8 cellular contexts compared by ENCODE assay signal in the genomic region with DNA sequence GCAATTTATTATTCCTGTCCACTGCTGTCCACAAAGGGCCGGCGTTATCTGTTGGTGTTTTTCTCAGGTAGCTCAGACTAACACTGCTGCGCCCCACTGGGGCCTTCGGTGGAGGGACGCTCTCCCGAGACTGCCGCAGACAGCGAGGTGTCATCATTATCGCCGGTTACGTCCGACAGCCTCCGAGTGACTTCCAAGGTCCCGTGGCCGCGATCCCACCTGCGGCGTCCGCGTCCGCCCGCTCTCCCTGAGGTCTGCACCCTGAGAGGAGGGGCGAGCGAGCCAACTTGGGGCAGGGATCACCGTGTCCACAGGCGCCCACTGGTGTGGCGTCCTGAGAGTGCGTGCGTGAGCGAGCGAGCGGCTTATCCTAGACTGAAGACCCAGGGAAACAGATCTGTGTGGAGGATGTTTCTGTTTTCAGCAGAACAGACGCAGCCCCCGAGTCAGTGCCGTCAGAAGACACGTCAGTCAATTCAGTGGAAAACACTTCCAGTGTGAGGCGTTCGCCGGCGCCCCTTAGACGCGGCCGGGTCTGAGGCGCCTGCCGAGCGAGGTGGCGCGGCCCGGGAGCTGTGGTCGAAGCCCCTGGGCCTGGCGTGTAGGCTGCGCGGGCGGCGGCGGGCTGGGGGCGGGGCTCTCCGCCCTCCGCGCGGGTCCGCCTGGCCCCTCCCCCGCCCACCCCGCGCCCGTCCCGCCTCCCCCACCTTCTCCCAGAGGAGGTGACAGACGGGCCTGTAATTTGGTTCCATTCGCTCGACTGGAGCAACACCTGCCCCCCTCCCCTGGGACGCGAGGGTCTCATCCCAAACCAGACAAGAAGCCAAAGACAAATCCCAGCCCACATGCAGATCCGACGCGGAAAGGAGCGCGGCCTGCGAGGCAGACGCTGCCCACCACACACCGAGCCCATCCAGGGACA. TPM values are rescaled to one million over a fixed set of nuclear protein-coding genes. Genes with fewer than 3 reads are reported as not detected.
DNase-seq lines count a peak whose midpoint lies in the region; ATAC-seq, FAIRE-seq and TF ChIP-seq lines count a peak whose summit lies in the region.

No MANE protein-coding gene starts in this region.

- H3K36me3 ChIP-seq in body of pancreas (replicated peaks in 1 of 2; ENCODE audit: insufficient read depth in 1 of 2, low read depth in 2 of 2) (no peaks in the 10 kb centered on the region), spleen (no peaks in the 10 kb centered on the region)

- H3K4me3 ChIP-seq in body of pancreas (peak overlapping the region in 1 of 2 donors; percentile 10), spleen (peak overlapping the region in 7 of 8 donors; percentile 29 to 65 (median 38))

- FAIRE-seq in H54 (lab: Jason Lieb, UNC): no peak

- TF ChIP-seq CTCF in body of pancreas (IDR thresholded peaks at IDR 0.05) (no peak), spleen (IDR thresholded peaks at IDR 0.05 in 8 of 11, conservative IDR thresholded peaks at IDR 0.05 in 3 of 11) (no peak)

- CTCF ChIA-PET in activated naive CD4-positive, alpha-beta T cell treated with anti-CD3 and anti-CD28 coated beads, Interleukin-2, amount 10 ng/mL, durations not matched to agents 7 days and 5 days (lab: Charles Lee): no interaction called here

- peak; percentile 29 for DNase-seq in activated naive CD4-positive, alpha-beta T cell treated with anti-CD3 and anti-CD28 coated beads, Interleukin-2, amount 10 ng/mL, durations not matched to agents 7 days and 5 days
- no peak for DNase-seq in activated naive CD4-positive, alpha-beta T cell treated with Interleukin-2 at 50 U/mL for 16 hours
- DNase-seq in body of pancreas (peak; percentile 20 to 43 (median 30)), iris pigment epithelial cell (ENCODE audit: low read depth) (peak; percentile 49), spleen (peak; percentile 76), activated gamma-delta T cell (lab: John Stamatoyannopoulos, UW) (no peak), H54 (ENCODE audit: insufficient read length, low spot score) (no peak)

- intact Hi-C loops in body of pancreas (cut with DNase I) (no loop called here), spleen (cut with DNase I; ENCODE audit: low total_unique reads) (no loop called here)

- ATAC-seq in body of pancreas: peak; percentile 74
- no peak for ATAC-seq in GM19397 (IDR thresholded peaks at IDR 0.05; ENCODE audit: unreplicated experiment)

- peak overlapping the region; percentile 43 for H3K4me3 Mint-ChIP-seq in activated naive CD4-positive, alpha-beta T cell treated with anti-CD3 and anti-CD28 coated beads, Interleukin-2, amount 10 ng/mL, durations not matched to agents 7 days and 5 days

- no peaks in the 10 kb centered on the region for H3K9me3 Mint-ChIP-seq in activated naive CD4-positive, alpha-beta T cell treated with anti-CD3 and anti-CD28 coated beads, Interleukin-2, amount 10 ng/mL, durations not matched to agents 7 days and 5 days

- H3K27me3 ChIP-seq in body of pancreas: no peaks in the 10 kb centered on the region
- H3K27me3 ChIP-seq in spleen (replicated peaks in 1 of 7): peaks cover 0 to 71% (median 15%) of the 10 kb centered on the region in 7 donors

- TF ChIP-seq POLR2A in body of pancreas (IDR thresholded peaks at IDR 0.05) (no peak), spleen (IDR thresholded peaks at IDR 0.05) (no peak), H54 (IDR thresholded peaks at IDR 0.05; ENCODE audit: low read depth, low read length) (no peak)

- H3K9me3 ChIP-seq in body of pancreas (no peaks in the 10 kb centered on the region), spleen (no peaks in the 10 kb centered on the region)

- H3K36me3 Mint-ChIP-seq in activated naive CD4-positive, alpha-beta T cell treated with anti-CD3 and anti-CD28 coated beads, Interleukin-2, amount 10 ng/mL, durations not matched to agents 7 days and 5 days: no peaks in the 10 kb centered on the region

- H3K4me1 Mint-ChIP-seq in activated naive CD4-positive, alpha-beta T cell treated with anti-CD3 and anti-CD28 coated beads, Interleukin-2, amount 10 ng/mL, durations not matched to agents 7 days and 5 days: peaks cover 6% of the 10 kb centered on the region

- peaks cover 66% of the 10 kb centered on the region for H3K27me3 Mint-ChIP-seq in activated naive CD4-positive, alpha-beta T cell treated with anti-CD3 and anti-CD28 coated beads, Interleukin-2, amount 10 ng/mL, durations not matched to agents 7 days and 5 days

- no peak overlapping the region for H3K27ac Mint-ChIP-seq in activated naive CD4-positive, alpha-beta T cell treated with anti-CD3 and anti-CD28 coated beads, Interleukin-2, amount 10 ng/mL, durations not matched to agents 7 days and 5 days

- 8 to 20% methylated on average over 14 to 60 of the region's 80 CpGs for WGBS in body of pancreas, 2 donors
- WGBS in spleen, 5 donors: 9 to 17% (median 12%) methylated on average over 35 to 80 of the region's 80 CpGs

- H3K27ac ChIP-seq in body of pancreas (peak overlapping the region in 1 of 4 donors; percentile 19), spleen (no peak overlapping the region)

- H3K4me1 ChIP-seq in body of pancreas (peaks cover 9% of the 10 kb centered on the region), spleen (peaks cover 0 to 21% (median 14%) of the 10 kb centered on the region in 6 donors)

RNA-seq across cellular contexts. Expression of a gene that starts 12.6 kb away (rescaled TPM):
- total RNA-seq in body of pancreas (not detected), spleen (not detected)
- not detected for polyA plus RNA-seq in spleen

RNA-seq across cellular contexts. Expression of a gene that starts 59.8 kb away (rescaled TPM):
- under 1 TPM in 1 of 2 donors, not detected in 1; 0.26 TPM for total RNA-seq in body of pancreas
- under 1 TPM; 0.24 to 0.93 (median 0.33) TPM for total RNA-seq in spleen
- under 1 TPM; 0.52 to 0.77 (median 0.67) TPM for polyA plus RNA-seq in spleen

Comparison
In these comparisons a context has a peak if more than half of its experiments do, and no peak if none do; other contexts are left out.
1. DNase-seq: peak in activated naive CD4-positive, alpha-beta T cell treated with anti-CD3 and anti-CD28 coated beads, Interleukin-2, amount 10 ng/mL, durations not matched to agents 7 days and 5 days (single experiment), body of pancreas (4 of 4), iris pigment epithelial cell (single experiment) and spleen (single experiment); none in activated naive CD4-positive, alpha-beta T cell treated with Interleukin-2 at 50 U/mL for 16 hours (single experiment), activated gamma-delta T cell (single experiment) and H54 (single experiment).